22 cellular contexts compared by ENCODE assay signal in genomic region chr2:140734992-140735391, GRCh38.
DNase-seq lines count a peak whose midpoint lies in the region; ATAC-seq and TF ChIP-seq lines count a peak whose summit lies in the region.
"Had no signal": no experiment of that assay in that cellular context is flagged by ENCODE, and none has a peak within 500 bp of the region (broad histone marks: within the 10 kb centered on the region; RNA-seq: fewer than 3 reads in every experiment).

No MANE protein-coding gene starts in this region.

- no peaks in the 10 kb centered on the region for H3K4me1 ChIP-seq in RWPE2 (ENCODE audit: insufficient read depth, poor library complexity, severe bottlenecking)
- H3K4me1 ChIP-seq: testis, vagina had no signal

- no peak for TF ChIP-seq CTCF in RWPE2 (IDR thresholded peaks at IDR 0.05; ENCODE audit: poor library complexity, severe bottlenecking)

- H3K27ac ChIP-seq in RWPE2 (ENCODE audit: poor library complexity, severe bottlenecking) = no peak overlapping the region
- H3K27ac ChIP-seq: cardiac muscle cell, testis, vagina had no signal

- H3K4me3 ChIP-seq in RWPE2 (ENCODE audit: severe bottlenecking) (no peak overlapping the region), H7 (ENCODE audit: insufficient read depth, low read depth, low read length) (no peak overlapping the region)
- H3K4me3 ChIP-seq: cardiac muscle cell, smooth muscle cell, testis, vagina had no signal

- H3K27me3 ChIP-seq in RWPE2 (ENCODE audit: insufficient read depth, poor library complexity, severe bottlenecking) = no peaks in the 10 kb centered on the region
- H3K27me3 ChIP-seq in H7 (ENCODE audit: control insufficient read depth, insufficient read depth, low read length) = no peaks in the 10 kb centered on the region
- H3K27me3 ChIP-seq: cardiac muscle cell, testis, vagina had no signal

- H3K36me3 ChIP-seq in RWPE2 (ENCODE audit: low read depth) (no peaks in the 10 kb centered on the region), H7 (replicated peaks; ENCODE audit: control insufficient read depth, insufficient read depth, low read length) (no peaks in the 10 kb centered on the region)
- H3K36me3 ChIP-seq: cardiac muscle cell, vagina had no signal

- H3K9me3 ChIP-seq in RWPE2 (ENCODE audit: severe bottlenecking) = no peaks in the 10 kb centered on the region
- H3K9me3 ChIP-seq: testis, vagina had no signal

- intact Hi-C loops in left ventricle myocardium superior (cut with micrococcal nuclease) = no loop called here

- DNase-seq in COR-L47 (lab: John Stamatoyannopoulos, UW) (peak; percentile 77), HT1080 (ENCODE audit: low read depth) (peak; percentile 36), NCI-H524 (lab: John Stamatoyannopoulos, UW) (peak; percentile 34 to 77), RWPE2 (ENCODE audit: low spot score) (no peak), HuH-7.5 (ENCODE audit: low spot score) (no peak), left ventricle myocardium superior (no peak), H7 (no peak)
- DNase-seq: activated CD4-positive, alpha-beta T cell treated with anti-CD3 and anti-CD28 coated beads for 36 hours; activated naive CD4-positive, alpha-beta T cell treated with anti-CD3 and anti-CD28 coated beads for 36 hours; activated T-cell treated with anti-CD3 and anti-CD28 coated beads, Interleukin-2, amount 50 U/mL, for 48 hours; CD4-positive, CD25-positive, alpha-beta regulatory T cell; DMS 273 treated with DMSO at 0.1 percent for 48 hours; GDM1; KBM-7; NCI-H1105 treated with DMSO at 0.1 percent for 48 hours; NCI-H345; testis had no signal

- ATAC-seq in RWPE2 (ENCODE audit: low read depth) (0 out of 3 replicates have a peak, but pooled peaks have one; percentile 23), left ventricle myocardium superior (no peak)
- ATAC-seq: activated CD4-positive, alpha-beta T cell treated with anti-CD3 and anti-CD28 coated beads for 36 hours; Right ventricle myocardium inferior; stimulated activated memory B cell treated with anti-CD40 and anti-IgM and Interleukin-4, amounts not matched to agents 10 μg/mL and 1 μg/mL and 100 μg/mL, for 72 hours had no signal

Comparison
In these comparisons a context has a peak if more than half of its experiments do, and no peak if none do; other contexts are left out.
1. DNase-seq: peak in COR-L47 (single experiment), HT1080 (single experiment) and NCI-H524 (2 of 2); none in RWPE2 (single experiment), HuH-7.5 (single experiment), left ventricle myocardium superior (single experiment) and H7 (single experiment).